In the genomic region with DNA sequence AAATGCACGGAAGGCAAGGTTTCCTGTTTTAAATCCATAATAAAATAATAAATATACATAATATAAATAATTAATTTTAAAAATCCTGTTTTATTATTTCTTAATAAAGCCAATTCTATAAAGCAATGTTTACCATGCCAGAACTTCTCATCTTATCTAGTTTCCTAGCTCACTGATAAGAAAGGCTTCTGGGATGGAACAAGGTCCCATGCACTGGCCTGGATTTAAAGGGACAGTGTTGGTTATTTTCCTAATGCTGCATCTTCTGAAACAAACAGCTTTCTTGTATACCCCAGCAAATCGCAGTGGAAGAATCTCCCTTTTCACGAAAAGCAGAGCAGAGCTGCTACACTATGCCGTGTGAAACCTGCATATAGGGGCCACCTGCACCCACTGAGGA, we compare ENCODE assay signal across 27 cellular contexts.
A peak's percentile ranks its signal among the peaks of the same experiment; 100 is the strongest.
DNase-seq lines count a peak whose midpoint lies in the region; ATAC-seq, FAIRE-seq and TF ChIP-seq lines count a peak whose summit lies in the region.
"Had no signal": no experiment of that assay in that cellular context is flagged by ENCODE, and none has a peak within 500 bp of the region (broad histone marks: within the 10 kb centered on the region; RNA-seq: fewer than 3 reads in every experiment).

No MANE protein-coding gene starts in this region.

- H3K27me3 ChIP-seq in SK-N-SH (ENCODE audit: insufficient read depth) (no peaks in the 10 kb centered on the region), small intestine (ENCODE audit: control insufficient read depth in 2 of 2, insufficient read depth in 2 of 2, low read length in 2 of 2) (no peaks in the 10 kb centered on the region)

- peaks cover 25 to 33% of the 10 kb centered on the region in 2 experiments for H3K36me3 ChIP-seq in SK-N-SH (replicated peaks in 1 of 2; ENCODE audit: control insufficient read depth in 1 of 2, insufficient read depth in 2 of 2, low read length in 1 of 2)
- peaks cover 0 to 8% of the 10 kb centered on the region in 2 donors for H3K36me3 ChIP-seq in small intestine (ENCODE audit: control insufficient read depth in 2 of 2, insufficient read depth in 2 of 2, low read length in 2 of 2)

- POLR2A ChIA-PET in SK-N-SH (lab: Yijun Ruan, JAX) = no interaction called here

- ATAC-seq in SK-N-SH treated with all-trans-retinoic acid at 6 μM for 48 hours (no peak), HG03565 (IDR thresholded peaks at IDR 0.05; ENCODE audit: unreplicated experiment) (no peak)
- ATAC-seq: Panc1 had no signal

- TF ChIP-seq RAD21 in SK-N-SH (IDR thresholded peaks at IDR 0.05; ENCODE audit: low read length) = no peak

- 90% methylated on average over 4 of the region's 4 CpGs for WGBS in SK-N-SH (ENCODE audit: low lambda C conversion rate)
- WGBS in small intestine, 3 donors = 18 to 61% (median 26%) methylated on average over 4 of the region's 4 CpGs

- H3K27ac ChIP-seq in SK-N-SH (ENCODE audit: low read depth in 2 of 2, low read length in 1 of 2) = no peak overlapping the region
- H3K27ac ChIP-seq in small intestine (ENCODE audit: low read depth in 1 of 2, low read length in 1 of 2) = no peak overlapping the region
- H3K27ac ChIP-seq: RWPE1, SK-N-MC had no signal

- no peak for TF ChIP-seq EP300 in SK-N-SH (IDR thresholded peaks at IDR 0.05; ENCODE audit: borderline replicate concordance in 1 of 2, low read depth in 1 of 2, low read length in 1 of 2)

- H3K9ac ChIP-seq in SK-N-SH = no peak overlapping the region

- TF ChIP-seq CTCF in SK-N-SH (IDR thresholded peaks at IDR 0.05) (no peak), fibroblast of villous mesenchyme (IDR thresholded peaks at IDR 0.05; ENCODE audit: insufficient read depth, low read depth, low read length) (no peak)

- no peak overlapping the region for H3K4me3 ChIP-seq in SK-N-SH (ENCODE audit: low read depth in 2 of 2, low read length in 1 of 2)
- no peak overlapping the region for H3K4me3 ChIP-seq in fibroblast of villous mesenchyme (ENCODE audit: low read depth, low read length)
- no peak overlapping the region for H3K4me3 ChIP-seq in small intestine (ENCODE audit: low read depth in 1 of 2, low read length in 2 of 2)
- H3K4me3 ChIP-seq: HAP-1, SK-N-MC had no signal

- no peaks in the 10 kb centered on the region for H3F3A ChIP-seq in SK-N-SH (replicated peaks; ENCODE audit: insufficient read depth)

- H3K9me2 ChIP-seq in SK-N-SH = no peaks in the 10 kb centered on the region

- no peak overlapping the region for H3K4me2 ChIP-seq in SK-N-SH

- no peaks in the 10 kb centered on the region for H4K20me1 ChIP-seq in SK-N-SH (ENCODE audit: insufficient read depth)

- H3K79me2 ChIP-seq in SK-N-SH (ENCODE audit: insufficient read depth) = no peaks in the 10 kb centered on the region

- FAIRE-seq in G401.6 (lab: Jason Lieb, UNC) (peak; percentile 6), small intestine (lab: Jason Lieb, UNC) (peak; percentile 81)

- peaks cover 0 to 11% of the 10 kb centered on the region in 2 experiments; a peak in 2 of 4 replicates for H3K4me1 ChIP-seq in SK-N-SH (ENCODE audit: control insufficient read depth in 1 of 2, insufficient read depth in 2 of 2, low read depth in 1 of 2, low read length in 1 of 2)
- no peaks in the 10 kb centered on the region for H3K4me1 ChIP-seq in small intestine (ENCODE audit: control insufficient read depth in 2 of 2, insufficient read depth in 1 of 2, low read depth in 1 of 2, low read length in 1 of 2)

- no peak overlapping the region for H2AFZ ChIP-seq in SK-N-SH (ENCODE audit: low read depth)

- no peaks in the 10 kb centered on the region for H3K9me3 ChIP-seq in SK-N-SH
- H3K9me3 ChIP-seq in small intestine (ENCODE audit: control insufficient read depth, low read depth) = no peaks in the 10 kb centered on the region
- H3K9me3 ChIP-seq: HAP-1 had no signal

- CTCF ChIA-PET in SK-N-SH (lab: Yijun Ruan, JAX) = interaction anchor here (1.1 to 5.2 kb wide), 4 partner anchors 15 to 275 kb away, joined by 3 to 19 read pairs (median 6); no protein-coding TSS in a partner anchor

- DNase-seq in SK-N-SH = peak; percentile 26
- peak; percentile 39 for DNase-seq in fibroblast of villous mesenchyme (ENCODE audit: low read depth)
- DNase-seq in small intestine = peak; percentile 75
- DNase-seq in kidney tubule cell (ENCODE audit: low spot score) = no peak
- no peak for DNase-seq in cortex of kidney (lab: John Stamatoyannopoulos, UW)
- DNase-seq: Calu3; CD8-positive, alpha-beta memory T cell; DMS79 treated with DMSO at 0.1 percent for 48 hours; GOT3; HFFc6; Karpas-422; NCI-H1092; NCI-H1417 treated with DMSO at 0.1 percent for 48 hours; NCI-H1694 treated with DMSO at 0.1 percent for 48 hours; NCI-H2081; NCI-H2171; NCI-H226; NCI-H510A; NCI-H69; SIG-M5 had no signal

TF ChIP-seq in SK-N-SH, 30 proteins besides CTCF, POLR2A, EP300 and RAD21 (continues in another document):
- TF ChIP-seq NRF1 (IDR thresholded peaks at IDR 0.05; ENCODE audit: low read depth, low read length) = no peak
- TF ChIP-seq USF2 (IDR thresholded peaks at IDR 0.05; ENCODE audit: borderline replicate concordance, low read depth, low read length) = no peak
- TF ChIP-seq EZH2phosphoT487 (IDR thresholded peaks at IDR 0.05; ENCODE audit: borderline replicate concordance, low read depth) = no peak
- TF ChIP-seq GATA2 (CRISPR knock-in tag; IDR thresholded peaks at IDR 0.05) = peak; percentile 72
- TF ChIP-seq PBX3 (IDR thresholded peaks at IDR 0.05) = no peak
- no peak for TF ChIP-seq ELF1 (IDR thresholded peaks at IDR 0.05)
- no peak for TF ChIP-seq RXRA (IDR thresholded peaks at IDR 0.05; ENCODE audit: borderline replicate concordance, low read depth)
- TF ChIP-seq FOXJ3 (CRISPR knock-in tag; IDR thresholded peaks at IDR 0.05) = 0 out of 2 replicates have a peak, but pooled peaks have one; percentile 17
- no peak for TF ChIP-seq FOXM1 (IDR thresholded peaks at IDR 0.05; ENCODE audit: low read depth)

TF ChIP-seq in SK-N-SH treated with all-trans-retinoic acid at 6 μM for 48 hours, 23 proteins besides CTCF, POLR2A, EP300 and RAD21:
- TF ChIP-seq, protein P1, sequence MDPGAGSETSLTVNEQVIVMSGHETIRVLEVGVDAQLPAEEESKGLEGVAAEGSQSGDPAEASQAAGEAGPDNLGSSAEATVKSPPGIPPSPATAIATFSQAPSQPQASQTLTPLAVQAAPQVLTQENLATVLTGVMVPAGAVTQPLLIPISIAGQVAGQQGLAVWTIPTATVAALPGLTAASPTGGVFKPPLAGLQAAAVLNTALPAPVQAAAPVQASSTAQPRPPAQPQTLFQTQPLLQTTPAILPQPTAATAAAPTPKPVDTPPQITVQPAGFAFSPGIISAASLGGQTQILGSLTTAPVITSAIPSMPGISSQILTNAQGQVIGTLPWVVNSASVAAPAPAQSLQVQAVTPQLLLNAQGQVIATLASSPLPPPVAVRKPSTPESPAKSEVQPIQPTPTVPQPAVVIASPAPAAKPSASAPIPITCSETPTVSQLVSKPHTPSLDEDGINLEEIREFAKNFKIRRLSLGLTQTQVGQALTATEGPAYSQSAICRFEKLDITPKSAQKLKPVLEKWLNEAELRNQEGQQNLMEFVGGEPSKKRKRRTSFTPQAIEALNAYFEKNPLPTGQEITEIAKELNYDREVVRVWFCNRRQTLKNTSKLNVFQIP (CRISPR knock-in tag; IDR thresholded peaks at IDR 0.05; ENCODE audit: borderline replicate concordance, low read depth) = no peak
- no peak for TF ChIP-seq BACH2 (CRISPR knock-in tag; IDR thresholded peaks at IDR 0.05; ENCODE audit: borderline replicate concordance)
- TF ChIP-seq CSDC2 (CRISPR knock-in tag; IDR thresholded peaks at IDR 0.05) = no peak
- TF ChIP-seq TCF4 (CRISPR knock-in tag; IDR thresholded peaks at IDR 0.05; ENCODE audit: borderline replicate concordance) = no peak
- TF ChIP-seq ZNF8 (CRISPR knock-in tag; IDR thresholded peaks at IDR 0.05) = no peak
- TF ChIP-seq TOX (CRISPR knock-in tag; IDR thresholded peaks at IDR 0.05; ENCODE audit: borderline replicate concordance) = no peak

Comparison
In these comparisons a context has a peak if more than half of its experiments do, and no peak if none do; other contexts are left out.
1. DNase-seq: peak in SK-N-SH (single experiment), fibroblast of villous mesenchyme (single experiment) and small intestine (single experiment); none in kidney tubule cell (single experiment) and cortex of kidney (single experiment).